In genomic region chr22:37030560-37031281, GRCh38 we compare ENCODE assay signal across 1 cellular context.
A peak's percentile ranks its signal among the peaks of the same experiment; 100 is the strongest.
TF ChIP-seq lines count a peak whose summit lies in the region.

No MANE protein-coding gene starts in this region.

TF ChIP-seq in HepG2, 621 proteins besides CTCF, POLR2A, EP300 and RAD21:
- peak; percentile 85 for TF ChIP-seq PATZ1 (CRISPR knock-in tag; IDR thresholded peaks at IDR 0.05)
- TF ChIP-seq ZBTB38 (CRISPR knock-in tag; IDR thresholded peaks at IDR 0.05), result 0 out of 2 replicates have a peak, but pooled peaks have one; percentile 26
- TF ChIP-seq NR2C2 (CRISPR knock-in tag; IDR thresholded peaks at IDR 0.05; ENCODE audit: borderline replicate concordance), result no peak
- TF ChIP-seq AKNA (CRISPR knock-in tag; IDR thresholded peaks at IDR 0.05; ENCODE audit: borderline replicate concordance), result no peak
- peak; percentile 90 for TF ChIP-seq RBM22 (optimal IDR thresholded peaks at IDR 0.05; ENCODE audit: low read length)
- 0 out of 2 replicates have a peak, but pooled peaks have one; percentile 43 for TF ChIP-seq ZNF350 (CRISPR knock-in tag; IDR thresholded peaks at IDR 0.05; ENCODE audit: borderline replicate concordance, low read depth)
- TF ChIP-seq PRPF4 (IDR thresholded peaks at IDR 0.05; ENCODE audit: low read depth, low read length, poor library complexity, severe bottlenecking), result peak; percentile 56
- TF ChIP-seq MYPOP (CRISPR knock-in tag; IDR thresholded peaks at IDR 0.05), result 0 out of 2 replicates have a peak, but pooled peaks have one; percentile 22
- peak; percentile 57; the same call in 1 of the 2 replicates for TF ChIP-seq ZC3H13 (CRISPR knock-in tag; IDR thresholded peaks at IDR 0.05)
- no peak for TF ChIP-seq SRY (CRISPR knock-in tag; IDR thresholded peaks at IDR 0.05)
- TF ChIP-seq KDM3A (CRISPR knock-in tag; IDR thresholded peaks at IDR 0.05; ENCODE audit: low read depth), result no peak
- no peak for TF ChIP-seq ZNF597 (CRISPR knock-in tag; IDR thresholded peaks at IDR 0.05)
- 0 out of 4 replicates have a peak, but pooled peaks of 1 of the 2 experiments have one; percentile 3 for TF ChIP-seq HMGXB4 (CRISPR knock-in tag; IDR thresholded peaks at IDR 0.05; ENCODE audit: borderline replicate concordance in 1 of 2, low read depth in 1 of 2)
- TF ChIP-seq ZNF687 (CRISPR knock-in tag; IDR thresholded peaks at IDR 0.05), result 0 out of 2 replicates have a peak, but pooled peaks have one; percentile 1
- TF ChIP-seq STAG1 (CRISPR knock-in tag; IDR thresholded peaks at IDR 0.05), result peak; percentile 41; the same call in 1 of the 2 replicates
